14 cellular contexts compared by ENCODE assay signal in the genomic region with DNA sequence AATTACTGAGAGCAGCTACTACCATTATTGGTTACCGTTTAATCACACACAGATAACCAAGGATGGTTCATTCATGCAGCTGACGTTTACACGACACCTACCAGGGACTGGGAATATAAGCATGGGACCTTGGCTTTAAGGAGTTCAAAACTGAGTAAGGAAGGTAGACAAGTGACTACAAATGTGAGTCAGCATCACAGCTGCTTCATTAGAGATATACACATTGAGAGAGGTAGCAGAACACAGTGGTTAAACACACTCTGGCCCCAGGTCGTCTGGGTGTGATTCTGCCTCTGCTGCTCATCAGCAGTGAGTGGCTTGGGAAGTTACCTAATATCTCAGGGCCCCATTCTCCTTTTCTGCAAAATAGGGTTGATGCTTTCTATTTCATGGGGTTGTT.
DNase-seq lines count a peak whose midpoint lies in the region; ATAC-seq and TF ChIP-seq lines count a peak whose summit lies in the region.
"Had no signal": no experiment of that assay in that cellular context is flagged by ENCODE, and none has a peak within 500 bp of the region (broad histone marks: within the 10 kb centered on the region; RNA-seq: fewer than 3 reads in every experiment).

No MANE protein-coding gene starts in this region.

- ATAC-seq in GM18858 (IDR thresholded peaks at IDR 0.05; ENCODE audit: unreplicated experiment) (peak; percentile 70), GM19468 (IDR thresholded peaks at IDR 0.05; ENCODE audit: extremely low read depth, unreplicated experiment) (peak; percentile 42), HG03060 (IDR thresholded peaks at IDR 0.05; ENCODE audit: low read depth, unreplicated experiment) (peak; percentile 44), foreskin keratinocyte (peak; percentile 73), HG03571 (IDR thresholded peaks at IDR 0.05; ENCODE audit: unreplicated experiment) (no peak)
- ATAC-seq: sciatic nerve had no signal

- H3K4me1 ChIP-seq in foreskin keratinocyte: peaks cover 7% of the 10 kb centered on the region

- DNase-seq in foreskin keratinocyte: no peak
- no peak for DNase-seq in NCI-H2029 (lab: John Stamatoyannopoulos, UW)
- no peak for DNase-seq in mucosa of gallbladder (ENCODE audit: low spot score)
- no peak for DNase-seq in stimulated activated CD4-positive, alpha-beta T cell treated with anti-CD3 and anti-CD28 coated beads, Interleukin-2, amount 100 ng/mL, for 24 hours
- DNase-seq: GOT3, NCI-H345, T-helper 9 cell had no signal

- no peak overlapping the region for H3K27ac ChIP-seq in foreskin keratinocyte
- H3K27ac ChIP-seq: coronary artery had no signal

- TF ChIP-seq CTCF in foreskin keratinocyte (conservative IDR thresholded peaks at IDR 0.05): no peak

- H3K27me3 ChIP-seq in foreskin keratinocyte: no peaks in the 10 kb centered on the region
- H3K27me3 ChIP-seq: tibial nerve had no signal
